Comparison of ENCODE assay signal across 9 cellular contexts in the genomic region with DNA sequence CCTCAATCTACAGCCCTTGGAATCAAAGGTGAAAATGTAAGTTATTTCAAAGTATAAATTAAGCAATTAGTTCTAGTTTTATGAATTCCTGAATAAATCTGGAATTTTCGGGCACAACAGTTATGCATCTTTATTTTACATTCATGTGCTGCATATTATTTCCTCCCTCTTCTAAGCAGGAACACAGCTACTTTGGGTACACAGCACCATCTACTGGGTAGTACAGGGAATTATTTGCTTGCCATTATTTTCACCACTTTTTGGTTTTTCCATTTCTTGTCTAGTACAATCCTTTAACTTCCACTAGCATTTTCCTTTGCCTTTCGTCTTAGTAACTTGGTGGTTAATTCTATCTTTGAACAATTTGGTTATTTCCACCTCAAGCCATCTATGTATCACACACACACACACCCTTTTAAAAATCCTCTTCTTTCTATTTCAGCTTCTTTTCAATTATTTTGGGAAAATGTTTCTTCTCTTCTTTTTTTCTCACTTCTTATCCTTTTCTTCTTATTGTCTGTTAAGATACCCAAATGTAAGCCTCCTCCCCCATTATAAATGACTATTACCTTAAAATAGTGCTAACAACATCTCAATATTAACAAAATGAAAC.
DNase-seq lines count a peak whose midpoint lies in the region; ATAC-seq and TF ChIP-seq lines count a peak whose summit lies in the region.
"Had no signal": no experiment of that assay in that cellular context is flagged by ENCODE, and none has a peak within 500 bp of the region (broad histone marks: within the 10 kb centered on the region; RNA-seq: fewer than 3 reads in every experiment).

No MANE protein-coding gene starts in this region.

- DNase-seq in GDM1 (lab: John Stamatoyannopoulos, UW) (peak; percentile 13), HT-29 (ENCODE audit: low spot score) (peak; percentile 80), RWPE2 (ENCODE audit: low spot score) (no peak), fibroblast of villous mesenchyme (ENCODE audit: low read depth) (peak; percentile 79), MG63 (no peak), lower leg skin (ENCODE audit: low spot score in 2 of 2) (no peak)

- H3K4me1 ChIP-seq in RWPE2 (ENCODE audit: insufficient read depth, poor library complexity, severe bottlenecking), result peaks cover 9% of the 10 kb centered on the region

- no peaks in the 10 kb centered on the region for H3K9me3 ChIP-seq in RWPE2 (ENCODE audit: severe bottlenecking)
- H3K9me3 ChIP-seq in MG63, result peaks cover 17% of the 10 kb centered on the region

- no peak for TF ChIP-seq POLR2A in lower leg skin (IDR thresholded peaks at IDR 0.05)

- 39 to 41% methylated on average over 2 of the region's 2 CpGs for whole genome bisulfite sequencing in lower leg skin, 2 donors

- H3K36me3 ChIP-seq in RWPE2 (ENCODE audit: low read depth) (no peaks in the 10 kb centered on the region), MG63 (no peaks in the 10 kb centered on the region)

- intact Hi-C loops in lower leg skin (cut with DNase I; ENCODE audit: low total_unique reads), result no loop called here

- peak; percentile 42; the same call in 1 of the 3 replicates for ATAC-seq in RWPE2 (ENCODE audit: low read depth)
- ATAC-seq in GM19452 (IDR thresholded peaks at IDR 0.05; ENCODE audit: unreplicated experiment), result no peak
- ATAC-seq in HG02623 (IDR thresholded peaks at IDR 0.05; ENCODE audit: unreplicated experiment), result no peak

- no peak overlapping the region for H3K4me3 ChIP-seq in RWPE2 (ENCODE audit: severe bottlenecking)
- no peak overlapping the region for H3K4me3 ChIP-seq in fibroblast of villous mesenchyme (ENCODE audit: low read depth, low read length)
- H3K4me3 ChIP-seq in MG63, result no peak overlapping the region
- H3K4me3 ChIP-seq in lower leg skin (ENCODE audit: low read depth, poor library complexity, severe bottlenecking), result no peak overlapping the region
- H3K4me3 ChIP-seq: skin epidermis had no signal

- peak; percentile 87 for TF ChIP-seq CTCF in RWPE2 (IDR thresholded peaks at IDR 0.05; ENCODE audit: poor library complexity, severe bottlenecking)
- peak; percentile 78 for TF ChIP-seq CTCF in fibroblast of villous mesenchyme (IDR thresholded peaks at IDR 0.05; ENCODE audit: insufficient read depth, low read depth, low read length)
- no peak for TF ChIP-seq CTCF in lower leg skin (IDR thresholded peaks at IDR 0.05)

- no peaks in the 10 kb centered on the region for H3K27me3 ChIP-seq in RWPE2 (ENCODE audit: insufficient read depth, poor library complexity, severe bottlenecking)
- no peaks in the 10 kb centered on the region for H3K27me3 ChIP-seq in MG63

- H3K27ac ChIP-seq in RWPE2 (ENCODE audit: poor library complexity, severe bottlenecking), result peak overlapping the region; percentile 44
- H3K27ac ChIP-seq: skin epidermis had no signal

Comparison
In these comparisons a context has a peak if more than half of its experiments do, and no peak if none do; other contexts are left out.
1. DNase-seq: peak in GDM1 (single experiment), HT-29 (single experiment) and fibroblast of villous mesenchyme (single experiment); none in RWPE2 (single experiment), MG63 (single experiment) and lower leg skin (0 of 2).
2. CTCF ChIP-seq: peak in RWPE2 (single experiment) and fibroblast of villous mesenchyme (single experiment); none in lower leg skin (0 of 3).